ENCODE assay signal across 19 cellular contexts in the genomic region with DNA sequence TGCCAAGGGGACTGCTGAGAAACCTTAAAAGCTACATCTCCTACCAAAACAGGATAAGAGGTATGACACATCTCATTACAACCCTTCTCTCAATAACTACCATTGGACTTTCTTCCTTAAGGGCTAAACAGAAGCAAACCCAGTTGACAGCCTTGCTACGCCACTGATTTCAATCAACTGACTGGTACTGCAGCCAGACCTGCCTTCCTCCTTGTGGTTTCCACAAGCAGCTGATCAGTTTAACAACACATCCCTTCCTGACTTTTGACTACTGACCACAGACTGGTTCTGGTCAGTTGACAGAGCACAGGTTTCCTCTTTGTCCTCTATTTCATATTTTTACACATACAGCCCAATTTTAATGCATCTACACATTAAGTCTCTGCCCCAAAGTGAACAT.
"Had no signal": no experiment of that assay in that cellular context is flagged by ENCODE, and none has a peak within 500 bp of the region (broad histone marks: within the 10 kb centered on the region; RNA-seq: fewer than 3 reads in every experiment).

No MANE protein-coding gene starts in this region.

- H3K4me3 ChIP-seq: ascending aorta, breast epithelium, spleen, suprapubic skin had no signal

- H3K9me3 Mint-ChIP-seq: activated naive CD4-positive, alpha-beta T cell treated with anti-CD3 and anti-CD28 coated beads for 36 hours; activated naive CD8-positive, alpha-beta T cell treated with anti-CD3 and anti-CD28 coated beads, Interleukin-2, amount 50 U/mL, for 24 hours; stimulated activated naive CD8-positive, alpha-beta T cell treated with anti-CD3 and anti-CD28 coated beads, Interleukin-15, Interleukin-2, amounts not matched to agents 100 ng/mL and 50 ng/mL, for 24 hours; T-helper 2 cell treated with Interferon-gamma antibody and Interleukin-4, amounts not matched to agents 5 μg/mL and 100 μg/mL, for 36 hours had no signal

- H3K27me3 ChIP-seq: ascending aorta, breast epithelium, spleen, suprapubic skin had no signal

- DNase-seq: activated CD4-positive, alpha-beta T cell treated with anti-CD3 and anti-CD28 coated beads, Interleukin-2, amount 50 U/mL, for 1 hour; activated naive CD4-positive, alpha-beta T cell treated with anti-CD3 and anti-CD28 coated beads for 36 hours; activated naive CD8-positive, alpha-beta T cell treated with anti-CD3 and anti-CD28 coated beads, Interleukin-2, amount 50 U/mL, for 24 hours; cerebellar nuclear complex; dermis blood vessel endothelial cell; foreskin melanocyte; head of caudate nucleus; mammary epithelial cell; spleen; SW 1271 had no signal

- H3K27ac Mint-ChIP-seq: activated naive CD4-positive, alpha-beta T cell treated with anti-CD3 and anti-CD28 coated beads for 36 hours; activated naive CD8-positive, alpha-beta T cell treated with anti-CD3 and anti-CD28 coated beads, Interleukin-2, amount 50 U/mL, for 24 hours; stimulated activated naive CD8-positive, alpha-beta T cell treated with anti-CD3 and anti-CD28 coated beads, Interleukin-15, Interleukin-2, amounts not matched to agents 100 ng/mL and 50 ng/mL, for 24 hours; T-helper 2 cell treated with Interferon-gamma antibody and Interleukin-4, amounts not matched to agents 5 μg/mL and 100 μg/mL, for 36 hours; type B pancreatic cell had no signal

- H3K27ac ChIP-seq: ascending aorta, breast epithelium, epithelial cell of prostate, spleen, suprapubic skin had no signal

- H3K27me3 Mint-ChIP-seq: activated naive CD8-positive, alpha-beta T cell treated with anti-CD3 and anti-CD28 coated beads, Interleukin-2, amount 50 U/mL, for 24 hours had no signal

- H3K36me3 ChIP-seq: ascending aorta, breast epithelium, spleen, suprapubic skin had no signal

- H3K4me1 Mint-ChIP-seq: activated naive CD8-positive, alpha-beta T cell treated with anti-CD3 and anti-CD28 coated beads, Interleukin-2, amount 50 U/mL, for 24 hours had no signal

- H3K36me3 Mint-ChIP-seq: type B pancreatic cell had no signal

- H3K9me3 ChIP-seq: ascending aorta, breast epithelium, spleen, suprapubic skin had no signal

- ATAC-seq: activated CD4-positive, CD25-positive, alpha-beta regulatory T cell treated with anti-CD3 and anti-CD28 coated beads, Interleukin-2, amount 50 U/mL, for 24 hours; activated naive CD8-positive, alpha-beta T cell treated with anti-CD3 and anti-CD28 coated beads, Interleukin-2, amount 50 U/mL, for 24 hours; sciatic nerve had no signal

- H3K4me3 Mint-ChIP-seq: activated naive CD4-positive, alpha-beta T cell treated with anti-CD3 and anti-CD28 coated beads for 36 hours; activated naive CD8-positive, alpha-beta T cell treated with anti-CD3 and anti-CD28 coated beads, Interleukin-2, amount 50 U/mL, for 24 hours; stimulated activated naive CD8-positive, alpha-beta T cell treated with anti-CD3 and anti-CD28 coated beads, Interleukin-15, Interleukin-2, amounts not matched to agents 100 ng/mL and 50 ng/mL, for 24 hours; T-helper 2 cell treated with Interferon-gamma antibody and Interleukin-4, amounts not matched to agents 5 μg/mL and 100 μg/mL, for 36 hours; type B pancreatic cell had no signal

- H3K4me1 ChIP-seq: ascending aorta, breast epithelium, spleen, suprapubic skin had no signal
